In the genomic region with DNA sequence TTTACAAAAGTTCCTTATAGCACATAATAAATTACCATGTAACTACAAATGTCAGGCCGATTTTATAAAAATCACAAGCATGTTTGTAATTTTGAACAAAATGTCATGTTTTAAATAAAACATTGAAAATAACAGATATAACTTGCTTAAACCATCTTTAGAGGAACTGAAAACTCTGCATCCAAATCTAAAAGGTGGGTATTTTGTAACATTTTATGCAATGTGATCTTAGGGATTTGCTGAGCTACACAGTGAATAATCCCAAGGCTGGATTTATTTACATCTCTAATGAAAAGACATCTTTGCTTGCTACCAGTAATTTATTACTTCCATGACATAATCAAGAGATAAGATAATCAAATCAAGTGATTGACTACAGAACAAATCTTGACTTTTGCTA, we compare ENCODE assay signal across 1 cellular context.
TF ChIP-seq lines count a peak whose summit lies in the region.

No MANE protein-coding gene starts in this region.

TF ChIP-seq in GM23338, 12 proteins besides CTCF, POLR2A, EP300 and RAD21 (continued from another document):
- TF ChIP-seq, protein P1, sequence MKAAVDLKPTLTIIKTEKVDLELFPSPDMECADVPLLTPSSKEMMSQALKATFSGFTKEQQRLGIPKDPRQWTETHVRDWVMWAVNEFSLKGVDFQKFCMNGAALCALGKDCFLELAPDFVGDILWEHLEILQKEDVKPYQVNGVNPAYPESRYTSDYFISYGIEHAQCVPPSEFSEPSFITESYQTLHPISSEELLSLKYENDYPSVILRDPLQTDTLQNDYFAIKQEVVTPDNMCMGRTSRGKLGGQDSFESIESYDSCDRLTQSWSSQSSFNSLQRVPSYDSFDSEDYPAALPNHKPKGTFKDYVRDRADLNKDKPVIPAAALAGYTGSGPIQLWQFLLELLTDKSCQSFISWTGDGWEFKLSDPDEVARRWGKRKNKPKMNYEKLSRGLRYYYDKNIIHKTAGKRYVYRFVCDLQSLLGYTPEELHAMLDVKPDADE (IDR thresholded peaks at IDR 0.05), result no peak
- TF ChIP-seq ZNF114 (CRISPR knock-in tag; IDR thresholded peaks at IDR 0.05) (no peak), NANOG (IDR thresholded peaks at IDR 0.05; ENCODE audit: borderline replicate concordance) (no peak), STAT1 (IDR thresholded peaks at IDR 0.05; ENCODE audit: unreplicated experiment) (no peak), EZH2 (IDR thresholded peaks at IDR 0.05; ENCODE audit: low read depth, unreplicated experiment) (no peak), JUNB (IDR thresholded peaks at IDR 0.05; ENCODE audit: unreplicated experiment) (no peak), POLR2AphosphoS5 (IDR thresholded peaks at IDR 0.05; ENCODE audit: low read depth) (no peak), CREB1 (CRISPR knock-in tag; IDR thresholded peaks at IDR 0.05; ENCODE audit: low read depth) (no peak)
- TF ChIP-seq, protein P2, sequence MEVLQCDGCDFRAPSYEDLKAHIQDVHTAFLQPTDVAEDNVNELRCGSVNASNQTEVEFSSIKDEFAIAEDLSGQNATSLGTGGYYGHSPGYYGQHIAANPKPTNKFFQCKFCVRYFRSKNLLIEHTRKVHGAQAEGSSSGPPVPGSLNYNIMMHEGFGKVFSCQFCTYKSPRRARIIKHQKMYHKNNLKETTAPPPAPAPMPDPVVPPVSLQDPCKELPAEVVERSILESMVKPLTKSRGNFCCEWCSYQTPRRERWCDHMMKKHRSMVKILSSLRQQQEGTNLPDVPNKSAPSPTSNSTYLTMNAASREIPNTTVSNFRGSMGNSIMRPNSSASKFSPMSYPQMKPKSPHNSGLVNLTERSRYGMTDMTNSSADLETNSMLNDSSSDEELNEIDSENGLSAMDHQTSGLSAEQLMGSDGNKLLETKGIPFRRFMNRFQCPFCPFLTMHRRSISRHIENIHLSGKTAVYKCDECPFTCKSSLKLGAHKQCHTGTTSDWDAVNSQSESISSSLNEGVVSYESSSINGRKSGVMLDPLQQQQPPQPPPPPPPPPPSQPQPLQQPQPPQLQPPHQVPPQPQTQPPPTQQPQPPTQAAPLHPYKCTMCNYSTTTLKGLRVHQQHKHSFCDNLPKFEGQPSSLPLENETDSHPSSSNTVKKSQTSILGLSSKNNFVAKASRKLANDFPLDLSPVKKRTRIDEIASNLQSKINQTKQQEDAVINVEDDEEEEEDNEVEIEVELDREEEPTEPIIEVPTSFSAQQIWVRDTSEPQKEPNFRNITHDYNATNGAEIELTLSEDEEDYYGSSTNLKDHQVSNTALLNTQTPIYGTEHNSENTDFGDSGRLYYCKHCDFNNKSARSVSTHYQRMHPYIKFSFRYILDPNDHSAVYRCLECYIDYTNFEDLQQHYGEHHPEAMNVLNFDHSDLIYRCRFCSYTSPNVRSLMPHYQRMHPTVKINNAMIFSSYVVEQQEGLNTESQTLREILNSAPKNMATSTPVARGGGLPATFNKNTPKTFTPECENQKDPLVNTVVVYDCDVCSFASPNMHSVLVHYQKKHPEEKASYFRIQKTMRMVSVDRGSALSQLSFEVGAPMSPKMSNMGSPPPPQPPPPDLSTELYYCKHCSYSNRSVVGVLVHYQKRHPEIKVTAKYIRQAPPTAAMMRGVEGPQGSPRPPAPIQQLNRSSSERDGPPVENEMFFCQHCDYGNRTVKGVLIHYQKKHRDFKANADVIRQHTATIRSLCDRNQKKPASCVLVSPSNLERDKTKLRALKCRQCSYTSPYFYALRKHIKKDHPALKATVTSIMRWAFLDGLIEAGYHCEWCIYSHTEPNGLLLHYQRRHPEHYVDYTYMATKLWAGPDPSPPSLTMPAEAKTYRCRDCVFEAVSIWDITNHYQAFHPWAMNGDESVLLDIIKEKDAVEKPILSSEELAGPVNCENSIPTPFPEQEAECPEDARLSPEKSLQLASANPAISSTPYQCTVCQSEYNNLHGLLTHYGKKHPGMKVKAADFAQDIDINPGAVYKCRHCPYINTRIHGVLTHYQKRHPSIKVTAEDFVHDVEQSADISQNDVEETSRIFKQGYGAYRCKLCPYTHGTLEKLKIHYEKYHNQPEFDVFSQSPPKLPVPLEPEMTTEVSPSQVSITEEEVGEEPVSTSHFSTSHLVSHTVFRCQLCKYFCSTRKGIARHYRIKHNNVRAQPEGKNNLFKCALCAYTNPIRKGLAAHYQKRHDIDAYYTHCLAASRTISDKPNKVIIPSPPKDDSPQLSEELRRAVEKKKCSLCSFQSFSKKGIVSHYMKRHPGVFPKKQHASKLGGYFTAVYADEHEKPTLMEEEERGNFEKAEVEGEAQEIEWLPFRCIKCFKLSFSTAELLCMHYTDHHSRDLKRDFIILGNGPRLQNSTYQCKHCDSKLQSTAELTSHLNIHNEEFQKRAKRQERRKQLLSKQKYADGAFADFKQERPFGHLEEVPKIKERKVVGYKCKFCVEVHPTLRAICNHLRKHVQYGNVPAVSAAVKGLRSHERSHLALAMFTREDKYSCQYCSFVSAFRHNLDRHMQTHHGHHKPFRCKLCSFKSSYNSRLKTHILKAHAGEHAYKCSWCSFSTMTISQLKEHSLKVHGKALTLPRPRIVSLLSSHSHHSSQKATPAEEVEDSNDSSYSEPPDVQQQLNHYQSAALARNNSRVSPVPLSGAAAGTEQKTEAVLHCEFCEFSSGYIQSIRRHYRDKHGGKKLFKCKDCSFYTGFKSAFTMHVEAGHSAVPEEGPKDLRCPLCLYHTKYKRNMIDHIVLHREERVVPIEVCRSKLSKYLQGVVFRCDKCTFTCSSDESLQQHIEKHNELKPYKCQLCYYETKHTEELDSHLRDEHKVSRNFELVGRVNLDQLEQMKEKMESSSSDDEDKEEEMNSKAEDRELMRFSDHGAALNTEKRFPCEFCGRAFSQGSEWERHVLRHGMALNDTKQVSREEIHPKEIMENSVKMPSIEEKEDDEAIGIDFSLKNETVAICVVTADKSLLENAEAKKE (CRISPR knock-in tag; IDR thresholded peaks at IDR 0.05), result no peak
